Comparison of ENCODE assay signal across 23 cellular contexts in genomic region chr15:87733977-87734376, GRCh38.
"Had no signal": no experiment of that assay in that cellular context is flagged by ENCODE, and none has a peak within 500 bp of the region (broad histone marks: within the 10 kb centered on the region; RNA-seq: fewer than 3 reads in every experiment).

No MANE protein-coding gene starts in this region.

- H3K4me1 ChIP-seq: esophagus squamous epithelium, gastrocnemius medialis, left lung, lower lobe of right lung had no signal

- H3K9me3 ChIP-seq: esophagus squamous epithelium, gastrocnemius medialis, heart right ventricle, left lung, lower lobe of right lung, mucosa of descending colon had no signal

- H3K4me3 ChIP-seq: coronary artery, dorsolateral prefrontal cortex, esophagus squamous epithelium, gastrocnemius medialis, heart right ventricle, left lung, lower lobe of right lung, mucosa of descending colon had no signal

- DNase-seq: dermis blood vessel endothelial cell; dorsolateral prefrontal cortex; effector CD4-positive, alpha-beta T cell; effector memory CD4-positive, alpha-beta T cell; erythroblast; esophagus squamous epithelium; foreskin fibroblast; foreskin melanocyte; gastrocnemius medialis; glutamatergic neuron; head of caudate nucleus; heart right ventricle; hippocampal formation; left cardiac atrium; left lung; left ventricle myocardium superior; lower lobe of right lung; mesenchymal stem cell; mucosa of descending colon had no signal

- H3K9me3 Mint-ChIP-seq: mesothelial cell of epicardium had no signal

- H3K4me3 Mint-ChIP-seq: mesothelial cell of epicardium had no signal

- H3K27me3 ChIP-seq: gastrocnemius medialis, heart right ventricle, left lung had no signal

- H3K27ac Mint-ChIP-seq: mesothelial cell of epicardium had no signal

- ATAC-seq: esophagus mucosa, gastrocnemius medialis, heart right ventricle, left cardiac atrium, left lung, left ventricle myocardium superior, lower lobe of right lung, mucosa of descending colon had no signal

- H3K27ac ChIP-seq: coronary artery, dorsolateral prefrontal cortex, epithelial cell of prostate, esophagus squamous epithelium, gastrocnemius medialis, heart right ventricle, left lung, lower lobe of right lung had no signal

- H3K36me3 ChIP-seq: esophagus squamous epithelium, gastrocnemius medialis, heart right ventricle, left lung, lower lobe of right lung had no signal

- H3K36me3 Mint-ChIP-seq: mesothelial cell of epicardium had no signal
